1 cellular context compared by ENCODE assay signal in genomic region chr9:79447760-79448159, GRCh38.
TF ChIP-seq lines count a peak whose summit lies in the region.

No MANE protein-coding gene starts in this region.

TF ChIP-seq in WTC11, 78 proteins besides CTCF, POLR2A, EP300 and RAD21 (continued from another document):
- TF ChIP-seq ZNF532 (CRISPR knock-in tag; IDR thresholded peaks at IDR 0.05; ENCODE audit: borderline replicate concordance) (no peak), ZSCAN18 (CRISPR knock-in tag; IDR thresholded peaks at IDR 0.05) (no peak), MXD4 (CRISPR knock-in tag; IDR thresholded peaks at IDR 0.05; ENCODE audit: borderline replicate concordance) (no peak), ETV6 (CRISPR knock-in tag; IDR thresholded peaks at IDR 0.05) (no peak), PRDM15 (CRISPR knock-in tag; IDR thresholded peaks at IDR 0.05) (no peak), ZNF396 (CRISPR knock-in tag; IDR thresholded peaks at IDR 0.05; ENCODE audit: borderline replicate concordance) (no peak), GTF2I (CRISPR knock-in tag; conservative IDR thresholded peaks at IDR 0.05) (no peak), CREB1 (CRISPR knock-in tag; IDR thresholded peaks at IDR 0.05) (no peak), MYBL2 (CRISPR knock-in tag; IDR thresholded peaks at IDR 0.05) (no peak), ZNF138 (CRISPR knock-in tag; conservative IDR thresholded peaks at IDR 0.05) (no peak), RELA (CRISPR knock-in tag; IDR thresholded peaks at IDR 0.05; ENCODE audit: borderline replicate concordance) (no peak), NFE2L1 (CRISPR knock-in tag; IDR thresholded peaks at IDR 0.05) (no peak)
- TF ChIP-seq, protein P1, sequence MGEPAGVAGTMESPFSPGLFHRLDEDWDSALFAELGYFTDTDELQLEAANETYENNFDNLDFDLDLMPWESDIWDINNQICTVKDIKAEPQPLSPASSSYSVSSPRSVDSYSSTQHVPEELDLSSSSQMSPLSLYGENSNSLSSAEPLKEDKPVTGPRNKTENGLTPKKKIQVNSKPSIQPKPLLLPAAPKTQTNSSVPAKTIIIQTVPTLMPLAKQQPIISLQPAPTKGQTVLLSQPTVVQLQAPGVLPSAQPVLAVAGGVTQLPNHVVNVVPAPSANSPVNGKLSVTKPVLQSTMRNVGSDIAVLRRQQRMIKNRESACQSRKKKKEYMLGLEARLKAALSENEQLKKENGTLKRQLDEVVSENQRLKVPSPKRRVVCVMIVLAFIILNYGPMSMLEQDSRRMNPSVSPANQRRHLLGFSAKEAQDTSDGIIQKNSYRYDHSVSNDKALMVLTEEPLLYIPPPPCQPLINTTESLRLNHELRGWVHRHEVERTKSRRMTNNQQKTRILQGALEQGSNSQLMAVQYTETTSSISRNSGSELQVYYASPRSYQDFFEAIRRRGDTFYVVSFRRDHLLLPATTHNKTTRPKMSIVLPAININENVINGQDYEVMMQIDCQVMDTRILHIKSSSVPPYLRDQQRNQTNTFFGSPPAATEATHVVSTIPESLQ (CRISPR knock-in tag; IDR thresholded peaks at IDR 0.05) = no peak
- TF ChIP-seq, protein P2, sequence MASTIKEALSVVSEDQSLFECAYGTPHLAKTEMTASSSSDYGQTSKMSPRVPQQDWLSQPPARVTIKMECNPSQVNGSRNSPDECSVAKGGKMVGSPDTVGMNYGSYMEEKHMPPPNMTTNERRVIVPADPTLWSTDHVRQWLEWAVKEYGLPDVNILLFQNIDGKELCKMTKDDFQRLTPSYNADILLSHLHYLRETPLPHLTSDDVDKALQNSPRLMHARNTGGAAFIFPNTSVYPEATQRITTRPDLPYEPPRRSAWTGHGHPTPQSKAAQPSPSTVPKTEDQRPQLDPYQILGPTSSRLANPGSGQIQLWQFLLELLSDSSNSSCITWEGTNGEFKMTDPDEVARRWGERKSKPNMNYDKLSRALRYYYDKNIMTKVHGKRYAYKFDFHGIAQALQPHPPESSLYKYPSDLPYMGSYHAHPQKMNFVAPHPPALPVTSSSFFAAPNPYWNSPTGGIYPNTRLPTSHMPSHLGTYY (CRISPR knock-in tag; IDR thresholded peaks at IDR 0.05) = no peak
